ENCODE assay signal across 17 cellular contexts in the genomic region with DNA sequence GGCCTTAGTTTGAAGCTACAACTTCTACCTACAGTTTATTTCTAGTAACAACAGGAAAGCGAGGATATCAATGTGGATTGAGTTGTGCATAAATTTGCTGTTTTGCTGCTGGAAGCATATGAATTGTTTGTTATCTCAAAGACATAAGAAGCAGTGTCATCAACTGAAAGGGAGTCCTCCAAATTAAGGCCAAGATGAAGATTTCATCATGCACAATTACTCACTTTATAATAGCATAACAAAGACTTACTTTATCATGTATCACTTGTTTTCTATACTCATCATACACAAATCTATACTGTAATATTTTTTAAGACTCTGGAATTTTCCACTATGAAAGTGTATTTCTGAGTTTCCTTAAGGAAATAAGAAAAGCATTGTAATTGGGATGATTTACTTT.
A peak's percentile ranks its signal among the peaks of the same experiment; 100 is the strongest.
DNase-seq lines count a peak whose midpoint lies in the region; ATAC-seq, FAIRE-seq and TF ChIP-seq lines count a peak whose summit lies in the region.
"Had no signal": no experiment of that assay in that cellular context is flagged by ENCODE, and none has a peak within 500 bp of the region (broad histone marks: within the 10 kb centered on the region; RNA-seq: fewer than 3 reads in every experiment).

No MANE protein-coding gene starts in this region.

- DNase-seq in HepG2 (ENCODE audit: low spot score) (no peak), right lobe of liver (no peak), SK-MEL-5 (ENCODE audit: low read depth, low spot score) (peak; percentile 7), epithelial cell of esophagus (ENCODE audit: low read depth) (peak; percentile 34), OCI-M1 (lab: John Stamatoyannopoulos, UW) (no peak), WERI-Rb-1 (no peak), GM12892 (ENCODE audit: insufficient read length) (no peak)
- no peak for DNase-seq in activated CD8-positive, alpha-beta T cell treated with anti-CD3 and anti-CD28 coated beads, Interleukin-2, amount 10 ng/mL, durations not matched to agents 7 days and 5 days
- DNase-seq: Caco-2; CD8-positive, alpha-beta T cell; DND-41; GOT3 had no signal

- BruUV-seq in HepG2 (replicated peaks; lab: Mats Ljungman, UMichigan) = no TSS peak

- H3K9me3 ChIP-seq in HepG2 (ENCODE audit: low read length) (no peaks in the 10 kb centered on the region), right lobe of liver (no peaks in the 10 kb centered on the region), WERI-Rb-1 (ENCODE audit: severe bottlenecking) (no peaks in the 10 kb centered on the region)

- no peak overlapping the region for H3K27ac Mint-ChIP-seq in activated CD8-positive, alpha-beta T cell treated with anti-CD3 and anti-CD28 coated beads, Interleukin-2, amount 10 ng/mL, durations not matched to agents 7 days and 5 days
- H3K27ac Mint-ChIP-seq: CD14-positive monocyte; CD8-positive, alpha-beta T cell had no signal

- WGBS in HepG2 (ENCODE audit: low lambda C conversion rate) = 0% methylated on average over 1 of the region's 1 CpG
- whole genome bisulfite sequencing in right lobe of liver (ENCODE audit: insufficient coverage, low coverage, low lambda C conversion rate, missing lambda C conversion rate) = 67% methylated on average over 1 of the region's 1 CpG

- TF ChIP-seq CTCF in HepG2 (CRISPR knock-in tag; IDR thresholded peaks at IDR 0.05) = no peak
- TF ChIP-seq CTCF in right lobe of liver (IDR thresholded peaks at IDR 0.05) = no peak
- no peak for TF ChIP-seq CTCF in epithelial cell of esophagus (IDR thresholded peaks at IDR 0.05; ENCODE audit: insufficient read depth, low read depth, low read length, missing control alignments)
- no peak for TF ChIP-seq CTCF in WERI-Rb-1 (IDR thresholded peaks at IDR 0.05; ENCODE audit: low read depth, low read length)

- no peak overlapping the region for H3K9ac ChIP-seq in HepG2 (ENCODE audit: insufficient read depth, low read depth, low read length)

- in situ Hi-C loops in HepG2 (cut with HindIII; ENCODE audit: extremely low pct_ligation_motif_present, low pct_unique_long_range_greater_than_20kb) (no loop called here), SK-MEL-5 (cut with HindIII; ENCODE audit: low pct_unique_long_range_greater_than_20kb, low sequenced_read_pairs) (no loop called here)

- H3K27me3 ChIP-seq in HepG2 (ENCODE audit: control insufficient read depth in 1 of 2, insufficient read depth in 2 of 2, low read length in 2 of 2) (no peaks in the 10 kb centered on the region), right lobe of liver (no peaks in the 10 kb centered on the region), WERI-Rb-1 (ENCODE audit: insufficient read depth, low read depth, severe bottlenecking) (no peaks in the 10 kb centered on the region)

- no peaks in the 10 kb centered on the region for H3K27me3 Mint-ChIP-seq in activated CD8-positive, alpha-beta T cell treated with anti-CD3 and anti-CD28 coated beads, Interleukin-2, amount 10 ng/mL, durations not matched to agents 7 days and 5 days (ENCODE audit: low read depth)

- H3K36me3 ChIP-seq in HepG2 (replicated peaks in 1 of 2; ENCODE audit: control insufficient read depth in 1 of 2, insufficient read depth in 2 of 2, low read length in 2 of 2) (no peaks in the 10 kb centered on the region), right lobe of liver (no peaks in the 10 kb centered on the region), WERI-Rb-1 (no peaks in the 10 kb centered on the region)

- no peak overlapping the region for H3K4me3 Mint-ChIP-seq in activated CD8-positive, alpha-beta T cell treated with anti-CD3 and anti-CD28 coated beads, Interleukin-2, amount 10 ng/mL, durations not matched to agents 7 days and 5 days
- H3K4me3 Mint-ChIP-seq: CD14-positive monocyte; CD8-positive, alpha-beta T cell had no signal

- no peaks in the 10 kb centered on the region for H3K4me1 ChIP-seq in HepG2 (ENCODE audit: insufficient read depth, low read length)
- no peaks in the 10 kb centered on the region for H3K4me1 ChIP-seq in right lobe of liver
- H3K4me1 ChIP-seq: Caco-2 had no signal

- H3K27ac ChIP-seq in HepG2 (ENCODE audit: extremely low read length, insufficient read depth, low read length) (no peak overlapping the region), right lobe of liver (no peak overlapping the region), WERI-Rb-1 (no peak overlapping the region)
- H3K27ac ChIP-seq: 22Rv1, HL-60 had no signal

- H4K20me1 ChIP-seq in HepG2 (ENCODE audit: insufficient read depth, low read length) = no peaks in the 10 kb centered on the region

- H3K9me3 Mint-ChIP-seq in activated CD8-positive, alpha-beta T cell treated with anti-CD3 and anti-CD28 coated beads, Interleukin-2, amount 10 ng/mL, durations not matched to agents 7 days and 5 days (ENCODE audit: insufficient read depth) = no peaks in the 10 kb centered on the region
- H3K9me3 Mint-ChIP-seq: CD8-positive, alpha-beta T cell had no signal

- no peak overlapping the region for H2AFZ ChIP-seq in HepG2 (ENCODE audit: low read length)

- TF ChIP-seq RAD21 in HepG2 (CRISPR knock-in tag; IDR thresholded peaks at IDR 0.05) = no peak

- no peaks in the 10 kb centered on the region for H3K36me3 Mint-ChIP-seq in activated CD8-positive, alpha-beta T cell treated with anti-CD3 and anti-CD28 coated beads, Interleukin-2, amount 10 ng/mL, durations not matched to agents 7 days and 5 days (ENCODE audit: low read depth)
- H3K36me3 Mint-ChIP-seq: CD14-positive monocyte; CD8-positive, alpha-beta T cell had no signal

- no peak for FAIRE-seq in HepG2 (lab: Jason Lieb, UNC)
- no peak for FAIRE-seq in GM12892 (lab: Jason Lieb, UNC)
- FAIRE-seq: GM18507, K562 had no signal

- no peak overlapping the region for H3K4me2 ChIP-seq in HepG2 (ENCODE audit: low read depth, low read length)

- ATAC-seq in HepG2 (no peak), right lobe of liver (no peak)
- no peak for ATAC-seq in activated CD8-positive, alpha-beta T cell treated with anti-CD3 and anti-CD28 coated beads, Interleukin-2, amount 10 ng/mL, durations not matched to agents 7 days and 5 days
- ATAC-seq: CD8-positive, alpha-beta T cell; K562 had no signal

- no peak for TF ChIP-seq POLR2A in HepG2 (IDR thresholded peaks at IDR 0.05; ENCODE audit: insufficient read depth in 1 of 2, low read depth in 2 of 2, low read length in 2 of 2)
- TF ChIP-seq POLR2A in right lobe of liver (IDR thresholded peaks at IDR 0.05) = no peak
- TF ChIP-seq POLR2A in GM12892 (IDR thresholded peaks at IDR 0.05; ENCODE audit: low read depth, low read length) = no peak

- intact Hi-C loops in HepG2 (cut with micrococcal nuclease; ENCODE audit: unreplicated experiment) = no loop called here
- intact Hi-C loops in right lobe of liver (cut with DNase I) = no loop called here

- CTCF ChIA-PET in HepG2 (lab: Yijun Ruan, JAX; ENCODE audit: low intra/inter-chr PET ratio, low total read pairs) = no interaction called here
- CTCF ChIA-PET in activated CD8-positive, alpha-beta T cell treated with anti-CD3 and anti-CD28 coated beads, Interleukin-2, amount 10 ng/mL, durations not matched to agents 7 days and 5 days (lab: Charles Lee) = no interaction called here

- H3K4me3 ChIP-seq in HepG2 (replicated peaks in 1 of 3; ENCODE audit: insufficient read depth in 1 of 3, low read depth in 2 of 3, low read length in 3 of 3) = no peak overlapping the region
- no peak overlapping the region for H3K4me3 ChIP-seq in right lobe of liver
- H3K4me3 ChIP-seq in epithelial cell of esophagus (ENCODE audit: low read length) = no peak overlapping the region
- H3K4me3 ChIP-seq in WERI-Rb-1 (ENCODE audit: low read depth, low read length) = no peak overlapping the region
- H3K4me3 ChIP-seq: K562 had no signal

- no peaks in the 10 kb centered on the region for H3K79me2 ChIP-seq in HepG2 (ENCODE audit: insufficient read depth, low read length)

- POLR2A ChIA-PET in HepG2 (lab: Yijun Ruan, JAX) = no interaction called here
- POLR2A ChIA-PET in activated CD8-positive, alpha-beta T cell treated with anti-CD3 and anti-CD28 coated beads, Interleukin-2, amount 10 ng/mL, durations not matched to agents 7 days and 5 days (lab: Charles Lee) = no interaction called here

- TF ChIP-seq EP300 in HepG2 (IDR thresholded peaks at IDR 0.05; ENCODE audit: low read depth in 2 of 2, low read length in 2 of 2) (no peak), HepG2 (CRISPR knock-in tag; IDR thresholded peaks at IDR 0.05; ENCODE audit: borderline replicate concordance) (no peak)

- H3K4me1 Mint-ChIP-seq in activated CD8-positive, alpha-beta T cell treated with anti-CD3 and anti-CD28 coated beads, Interleukin-2, amount 10 ng/mL, durations not matched to agents 7 days and 5 days (ENCODE audit: low read depth) = no peaks in the 10 kb centered on the region
- H3K4me1 Mint-ChIP-seq: CD14-positive monocyte had no signal

TF ChIP-seq in HepG2, 621 proteins besides CTCF, POLR2A, EP300 and RAD21:
- TF ChIP-seq KAT8 (CRISPR knock-in tag; IDR thresholded peaks at IDR 0.05) = no peak
- TF ChIP-seq ZNF496 (CRISPR knock-in tag; IDR thresholded peaks at IDR 0.05; ENCODE audit: insufficient replicate concordance) = no peak
- TF ChIP-seq HCFC1 (IDR thresholded peaks at IDR 0.05; ENCODE audit: low read depth, low read length) = no peak
- peak; percentile 22; the same call in 1 of the 2 replicates for TF ChIP-seq ATF7 (IDR thresholded peaks at IDR 0.05)
- no peak for TF ChIP-seq ATF7 (CRISPR knock-in tag; IDR thresholded peaks at IDR 0.05)
- TF ChIP-seq, protein P1, sequence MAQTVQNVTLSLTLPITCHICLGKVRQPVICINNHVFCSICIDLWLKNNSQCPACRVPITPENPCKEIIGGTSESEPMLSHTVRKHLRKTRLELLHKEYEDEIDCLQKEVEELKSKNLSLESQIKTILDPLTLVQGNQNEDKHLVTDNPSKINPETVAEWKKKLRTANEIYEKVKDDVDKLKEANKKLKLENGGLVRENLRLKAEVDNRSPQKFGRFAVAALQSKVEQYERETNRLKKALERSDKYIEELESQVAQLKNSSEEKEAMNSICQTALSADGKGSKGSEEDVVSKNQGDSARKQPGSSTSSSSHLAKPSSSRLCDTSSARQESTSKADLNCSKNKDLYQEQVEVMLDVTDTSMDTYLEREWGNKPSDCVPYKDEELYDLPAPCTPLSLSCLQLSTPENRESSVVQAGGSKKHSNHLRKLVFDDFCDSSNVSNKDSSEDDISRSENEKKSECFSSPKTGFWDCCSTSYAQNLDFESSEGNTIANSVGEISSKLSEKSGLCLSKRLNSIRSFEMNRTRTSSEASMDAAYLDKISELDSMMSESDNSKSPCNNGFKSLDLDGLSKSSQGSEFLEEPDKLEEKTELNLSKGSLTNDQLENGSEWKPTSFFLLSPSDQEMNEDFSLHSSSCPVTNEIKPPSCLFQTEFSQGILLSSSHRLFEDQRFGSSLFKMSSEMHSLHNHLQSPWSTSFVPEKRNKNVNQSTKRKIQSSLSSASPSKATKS (CRISPR knock-in tag; IDR thresholded peaks at IDR 0.05) = no peak
- no peak for TF ChIP-seq RFX1 (IDR thresholded peaks at IDR 0.05)
- TF ChIP-seq KDM5B (CRISPR knock-in tag; IDR thresholded peaks at IDR 0.05; ENCODE audit: borderline replicate concordance) = no peak
- TF ChIP-seq, protein P2, sequence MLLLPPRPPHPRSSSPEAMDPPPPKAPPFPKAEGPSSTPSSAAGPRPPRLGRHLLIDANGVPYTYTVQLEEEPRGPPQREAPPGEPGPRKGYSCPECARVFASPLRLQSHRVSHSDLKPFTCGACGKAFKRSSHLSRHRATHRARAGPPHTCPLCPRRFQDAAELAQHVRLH (CRISPR knock-in tag; IDR thresholded peaks at IDR 0.05; ENCODE audit: borderline replicate concordance, low read depth) = no peak

Comparison
In these comparisons a context has a peak if more than half of its experiments do, and no peak if none do; other contexts are left out.
1. DNase-seq: peak in SK-MEL-5 (single experiment) and epithelial cell of esophagus (single experiment); none in HepG2 (single experiment), right lobe of liver (0 of 3), OCI-M1 (single experiment), activated CD8-positive, alpha-beta T cell treated with anti-CD3 and anti-CD28 coated beads, Interleukin-2, amount 10 ng/mL, durations not matched to agents 7 days and 5 days (single experiment), WERI-Rb-1 (single experiment) and GM12892 (single experiment).